13 cellular contexts compared by ENCODE assay signal in genomic region chr4:168511780-168512467, GRCh38. TPM values are rescaled to one million over a fixed set of nuclear protein-coding genes. Genes with fewer than 3 reads are reported as not detected.
DNase-seq lines count a peak whose midpoint lies in the region; ATAC-seq and TF ChIP-seq lines count a peak whose summit lies in the region.
"Had no signal": no experiment of that assay in that cellular context is flagged by ENCODE, and none has a peak within 500 bp of the region (broad histone marks: within the 10 kb centered on the region; RNA-seq: fewer than 3 reads in every experiment).

No MANE protein-coding gene starts in this region.

- H3K36me3 Mint-ChIP-seq in natural killer cell, result no peaks in the 10 kb centered on the region
- H3K36me3 Mint-ChIP-seq in endothelial cell (ENCODE audit: low read depth, unreplicated experiment), result no peaks in the 10 kb centered on the region

- ATAC-seq in natural killer cell (peak; percentile 35 to 82 (median 65)), HG02973 (IDR thresholded peaks at IDR 0.05; ENCODE audit: unreplicated experiment) (no peak)

- H3K4me1 Mint-ChIP-seq in natural killer cell (peaks cover 0 to 4% of the 10 kb centered on the region in 2 donors), endothelial cell (ENCODE audit: unreplicated experiment) (peaks cover 3% of the 10 kb centered on the region)

- no peaks in the 10 kb centered on the region for H3K36me3 ChIP-seq in ascending aorta
- H3K36me3 ChIP-seq: heart right ventricle, upper lobe of left lung had no signal

- peak; percentile 55 for DNase-seq in T-helper 9 cell
- DNase-seq in activated T-cell treated with anti-CD3 and anti-CD28 coated beads, Interleukin-2, amount 50 U/mL, for 48 hours, result peak; percentile 65 to 72
- DNase-seq in natural killer cell, result no peak
- DNase-seq in stimulated activated CD8-positive, alpha-beta memory T cell treated with anti-CD3 and anti-CD28 coated beads, Interleukin-7, amount 100 ng/mL, for 4 hours (ENCODE audit: low read depth in 2 of 2), result peak; percentile 38 to 45
- no peak for DNase-seq in ascending aorta (ENCODE audit: low spot score in 2 of 2)
- DNase-seq in endothelial cell (ENCODE audit: low spot score), result no peak
- no peak for DNase-seq in substantia nigra (lab: John Stamatoyannopoulos, UW)
- DNase-seq: heart right ventricle, NCI-H146, nephron progenitor cell, SIG-M5 had no signal

- TF ChIP-seq CTCF in natural killer cell (IDR thresholded peaks at IDR 0.05) (no peak), ascending aorta (IDR thresholded peaks at IDR 0.05) (no peak), endothelial cell (IDR thresholded peaks at IDR 0.05; ENCODE audit: unreplicated experiment) (no peak)

- H3K9me3 Mint-ChIP-seq in natural killer cell, result no peaks in the 10 kb centered on the region
- H3K9me3 Mint-ChIP-seq in endothelial cell (ENCODE audit: unreplicated experiment), result no peaks in the 10 kb centered on the region
- H3K9me3 Mint-ChIP-seq: nephron progenitor cell had no signal

- no peak overlapping the region for H3K27ac ChIP-seq in ascending aorta
- no peak overlapping the region for H3K27ac ChIP-seq in substantia nigra (ENCODE audit: low read depth, low read length, poor library complexity, severe bottlenecking)
- H3K27ac ChIP-seq: upper lobe of left lung had no signal

- H3K27me3 ChIP-seq in ascending aorta, result no peaks in the 10 kb centered on the region
- H3K27me3 ChIP-seq: heart right ventricle, upper lobe of left lung had no signal

- H3K27ac Mint-ChIP-seq in natural killer cell, result peak overlapping the region in 1 of 2 donors; percentile 18
- H3K27ac Mint-ChIP-seq in endothelial cell (ENCODE audit: unreplicated experiment), result no peak overlapping the region

- H3K4me1 ChIP-seq in ascending aorta, result no peaks in the 10 kb centered on the region
- H3K4me1 ChIP-seq: upper lobe of left lung had no signal

- H3K27me3 Mint-ChIP-seq in natural killer cell (ENCODE audit: low read depth in 2 of 2) (no peaks in the 10 kb centered on the region), endothelial cell (ENCODE audit: unreplicated experiment) (no peaks in the 10 kb centered on the region)

- H3K9me3 ChIP-seq in ascending aorta, result no peaks in the 10 kb centered on the region
- H3K9me3 ChIP-seq: heart right ventricle, upper lobe of left lung had no signal

- intact Hi-C loops in natural killer cell (cut with micrococcal nuclease) (loop anchor here (5.0 kb wide), 2 partner anchors 410 to 975 kb away; no protein-coding TSS in a partner anchor), ascending aorta (cut with DNase I) (loop anchor here (10.0 kb wide), 1 partner anchor 183 kb away; no protein-coding TSS in a partner anchor)

- H3K4me3 Mint-ChIP-seq in natural killer cell (no peak overlapping the region), endothelial cell (ENCODE audit: unreplicated experiment) (no peak overlapping the region)
- H3K4me3 Mint-ChIP-seq: nephron progenitor cell had no signal

- H3K4me3 ChIP-seq in ascending aorta, result no peak overlapping the region
- H3K4me3 ChIP-seq: heart right ventricle, upper lobe of left lung had no signal

RNA-seq across cellular contexts. Expression of gene PALLD, which starts 15.1 kb away (rescaled TPM):
- total RNA-seq in natural killer cell (10 to 100 TPM; 15.1 to 25.4 (median 22.8) TPM), ascending aorta (204 TPM), endothelial cell (ENCODE audit: unreplicated experiment) (16.4 TPM)

RNA-seq across cellular contexts. Expression of gene DDX60L, which starts 31.6 kb away (rescaled TPM):
- total RNA-seq in natural killer cell, result 10 to 100 TPM; 45.1 to 62.7 (median 47.5) TPM
- 13.2 TPM for total RNA-seq in ascending aorta
- 10.8 TPM for total RNA-seq in endothelial cell (ENCODE audit: unreplicated experiment)

Comparison
In these comparisons a context has a peak if more than half of its experiments do, and no peak if none do; other contexts are left out.
1. DNase-seq: peak in T-helper 9 cell (single experiment), activated T-cell treated with anti-CD3 and anti-CD28 coated beads, Interleukin-2, amount 50 U/mL, for 48 hours (2 of 2) and stimulated activated CD8-positive, alpha-beta memory T cell treated with anti-CD3 and anti-CD28 coated beads, Interleukin-7, amount 100 ng/mL, for 4 hours (2 of 2); none in natural killer cell (single experiment), ascending aorta (0 of 2), endothelial cell (single experiment) and substantia nigra (0 of 49).